In genomic region chr10:117900280-117900679, GRCh38 we compare ENCODE assay signal across 19 cellular contexts.
DNase-seq lines count a peak whose midpoint lies in the region; TF ChIP-seq lines count a peak whose summit lies in the region.
"Had no signal": no experiment of that assay in that cellular context is flagged by ENCODE, and none has a peak within 500 bp of the region (broad histone marks: within the 10 kb centered on the region; RNA-seq: fewer than 3 reads in every experiment).

No MANE protein-coding gene starts in this region.

- intact Hi-C loops in mammary epithelial cell (cut with micrococcal nuclease) = no loop called here

- no peaks in the 10 kb centered on the region for H3K9me3 ChIP-seq in WERI-Rb-1 (ENCODE audit: severe bottlenecking)
- H3K9me3 ChIP-seq in neuronal stem cell (replicated peaks in 1 of 2; ENCODE audit: control insufficient read depth in 2 of 2, insufficient read depth in 1 of 2, low read depth in 1 of 2, low read length in 2 of 2) = no peaks in the 10 kb centered on the region
- no peaks in the 10 kb centered on the region for H3K9me3 ChIP-seq in mammary epithelial cell (replicated peaks; ENCODE audit: insufficient read depth, low read length)
- H3K9me3 ChIP-seq: Caco-2, HAP-1 had no signal

- peak overlapping the region; percentile 16 for H3K18ac ChIP-seq in neuronal stem cell (ENCODE audit: low read length)

- H3K14ac ChIP-seq in neuronal stem cell (ENCODE audit: low read length) = no peak overlapping the region

- H3K4ac ChIP-seq in neuronal stem cell (ENCODE audit: low read length) = no peak overlapping the region

- no peak overlapping the region for H4K8ac ChIP-seq in neuronal stem cell (ENCODE audit: low read depth, low read length)

- H2AFZ ChIP-seq in neuronal stem cell (ENCODE audit: low read length) = no peak overlapping the region
- H2AFZ ChIP-seq in mammary epithelial cell (ENCODE audit: low read depth, low read length) = no peak overlapping the region

- no peak overlapping the region for H4K91ac ChIP-seq in neuronal stem cell (ENCODE audit: low read depth, low read length, poor library complexity)

- no TSS peak for BruUV-seq in mammary epithelial cell (replicated peaks; lab: Mats Ljungman, UMichigan)

- H3K9ac ChIP-seq in neuronal stem cell (ENCODE audit: low read depth, low read length, poor library complexity) (no peak overlapping the region), mammary epithelial cell (ENCODE audit: insufficient read depth, low read length) (no peak overlapping the region)
- H3K9ac ChIP-seq: BLaER1 had no signal

- H2BK12ac ChIP-seq in neuronal stem cell (ENCODE audit: low read length) = peak overlapping the region; percentile 34

- in situ Hi-C loops in mammary epithelial cell (cut with MboI; ENCODE audit: low sequenced_read_pairs in 2 of 2) = no loop called here

- DNase-seq in NCI-H82 (lab: John Stamatoyannopoulos, UW) = peak; percentile 40
- no peak for DNase-seq in NCI-H82 treated with DMSO at 0.1 percent for 48 hours (lab: John Stamatoyannopoulos, UW; ENCODE audit: unreplicated experiment)
- peak; percentile 88 for DNase-seq in NCI-H2171 treated with DMSO at 0.1 percent for 48 hours (lab: John Stamatoyannopoulos, UW)
- DNase-seq in WERI-Rb-1 = peak; percentile 17
- no peak for DNase-seq in neuronal stem cell (ENCODE audit: low spot score)
- DNase-seq in activated gamma-delta T cell (lab: John Stamatoyannopoulos, UW) = no peak
- DNase-seq in HUDEP-2 (lab: John Stamatoyannopoulos, UW; ENCODE audit: unreplicated experiment in 76 of 76) = no peak
- DNase-seq in mammary epithelial cell = no peak
- DNase-seq: 8988T; AML-193; Caco-2; CD8-positive, alpha-beta memory T cell; DMS79; EL; GOT3; HFFc6 had no signal

- CTCF ChIA-PET in mammary epithelial cell (lab: Charles Lee; ENCODE audit: low non-redundant PET) = no interaction called here

- no peak overlapping the region for H2BK5ac ChIP-seq in neuronal stem cell (ENCODE audit: low read length)

- H3K36me3 ChIP-seq in WERI-Rb-1 = no peaks in the 10 kb centered on the region
- no peaks in the 10 kb centered on the region for H3K36me3 ChIP-seq in neuronal stem cell (replicated peaks in 1 of 2; ENCODE audit: control insufficient read depth in 2 of 2, insufficient read depth in 2 of 2, low read length in 2 of 2)
- no peaks in the 10 kb centered on the region for H3K36me3 ChIP-seq in mammary epithelial cell (ENCODE audit: insufficient read depth, low read length)
- H3K36me3 ChIP-seq: BLaER1, HAP-1 had no signal

- no peak overlapping the region for H3K4me3 ChIP-seq in WERI-Rb-1 (ENCODE audit: low read depth, low read length)
- no peak overlapping the region for H3K4me3 ChIP-seq in neuronal stem cell (ENCODE audit: low read length in 2 of 2)
- no peak overlapping the region for H3K4me3 ChIP-seq in mammary epithelial cell (replicated peaks in 1 of 3; ENCODE audit: insufficient read depth in 1 of 3, low read depth in 2 of 3, low read length in 3 of 3)
- H3K4me3 ChIP-seq: BLaER1, HAP-1 had no signal

- no peak overlapping the region for H2BK120ac ChIP-seq in neuronal stem cell (ENCODE audit: low read depth, low read length)

- H3K23ac ChIP-seq in neuronal stem cell (ENCODE audit: low read depth, low read length, poor library complexity) = no peak overlapping the region

- H2AK5ac ChIP-seq in neuronal stem cell (ENCODE audit: low read depth, low read length) = no peak overlapping the region

- TF ChIP-seq CTCF in WERI-Rb-1 (IDR thresholded peaks at IDR 0.05; ENCODE audit: low read depth, low read length) (no peak), mammary epithelial cell (conservative IDR thresholded peaks at IDR 0.05 in 1 of 2, IDR thresholded peaks at IDR 0.05 in 1 of 2; ENCODE audit: extremely low read depth in 1 of 2, insufficient read depth in 1 of 2, low read depth in 1 of 2, low read length in 2 of 2) (no peak)

- H3K27ac ChIP-seq in WERI-Rb-1 (no peak overlapping the region), neuronal stem cell (replicated peaks; ENCODE audit: low read length) (no peak overlapping the region), mammary epithelial cell (ENCODE audit: insufficient read depth, low read depth, low read length) (no peak overlapping the region)
- H3K27ac ChIP-seq: BLaER1, HL-60 had no signal

- H3K27me3 ChIP-seq in WERI-Rb-1 (ENCODE audit: insufficient read depth, low read depth, severe bottlenecking) (no peaks in the 10 kb centered on the region), neuronal stem cell (ENCODE audit: control insufficient read depth in 3 of 3, insufficient read depth in 3 of 3, low read depth in 1 of 3, low read length in 3 of 3) (peaks cover 0 to 3% (median 0%) of the 10 kb centered on the region in 3 experiments), mammary epithelial cell (ENCODE audit: insufficient read depth, low read length) (no peaks in the 10 kb centered on the region)
- H3K27me3 ChIP-seq: BLaER1 had no signal

- WGBS in neuronal stem cell (ENCODE audit: extremely low coverage in 2 of 2, insufficient read length in 2 of 2, insufficient replicate concordance in 1 of 2), 2 donors = no CpG with 5 or more reads among the region's 3 CpGs
- 36% methylated on average over 3 of the region's 3 CpGs for WGBS in mammary epithelial cell (ENCODE audit: low coverage, missing lambda C conversion rate)

- H3K79me1 ChIP-seq in neuronal stem cell (ENCODE audit: low read depth, low read length) = no peaks in the 10 kb centered on the region

- no peak overlapping the region for H2BK15ac ChIP-seq in neuronal stem cell (ENCODE audit: low read length)

- H3K4me2 ChIP-seq in neuronal stem cell (ENCODE audit: insufficient read depth, low read length, poor library complexity, severe bottlenecking) (no peak overlapping the region), mammary epithelial cell (ENCODE audit: insufficient read depth, low read depth, low read length) (no peak overlapping the region)
- H3K4me2 ChIP-seq: BLaER1 had no signal

- peaks cover 2 to 10% of the 10 kb centered on the region in 2 donors for H3K4me1 ChIP-seq in neuronal stem cell (ENCODE audit: control insufficient read depth in 2 of 2, insufficient read depth in 1 of 2, low read depth in 1 of 2, low read length in 2 of 2)
- H3K4me1 ChIP-seq in mammary epithelial cell (ENCODE audit: insufficient read depth, low read length) = no peaks in the 10 kb centered on the region
- H3K4me1 ChIP-seq: Caco-2, HAP-1 had no signal

- no peaks in the 10 kb centered on the region for H3K79me2 ChIP-seq in mammary epithelial cell (ENCODE audit: insufficient read depth, low read length)

- H4K20me1 ChIP-seq in mammary epithelial cell (ENCODE audit: insufficient read depth, low read length) = no peaks in the 10 kb centered on the region
- H4K20me1 ChIP-seq: BLaER1 had no signal

- dilution Hi-C loops in mammary epithelial cell (cut with HindIII; ENCODE audit: low sequenced_read_pairs) = no loop called here

Comparison
In these comparisons a context has a peak if more than half of its experiments do, and no peak if none do; other contexts are left out.
1. DNase-seq: peak in NCI-H82 (single experiment), NCI-H2171 treated with DMSO at 0.1 percent for 48 hours (single experiment) and WERI-Rb-1 (single experiment); none in NCI-H82 treated with DMSO at 0.1 percent for 48 hours (single experiment), neuronal stem cell (single experiment), activated gamma-delta T cell (single experiment), HUDEP-2 (0 of 76) and mammary epithelial cell (single experiment).